14 cellular contexts compared by ENCODE assay signal in genomic region chr3:133851266-133851906, GRCh38. TPM values are rescaled to one million over a fixed set of nuclear protein-coding genes. Genes with fewer than 3 reads are reported as not detected.
A peak's percentile ranks its signal among the peaks of the same experiment; 100 is the strongest.
DNase-seq lines count a peak whose midpoint lies in the region; ATAC-seq, FAIRE-seq and TF ChIP-seq lines count a peak whose summit lies in the region.
"Had no signal": no experiment of that assay in that cellular context is flagged by ENCODE, and none has a peak within 500 bp of the region (broad histone marks: within the 10 kb centered on the region; RNA-seq: fewer than 3 reads in every experiment).

No MANE protein-coding gene starts in this region.

- peak; percentile 59 for ATAC-seq in GM19351 (IDR thresholded peaks at IDR 0.05; ENCODE audit: unreplicated experiment)
- peak; percentile 45 for ATAC-seq in HG03039 (IDR thresholded peaks at IDR 0.05; ENCODE audit: unreplicated experiment)
- ATAC-seq in activated T-helper 17 cell treated with anti-CD3 and anti-CD28 coated beads, Interleukin-2, amount 50 U/mL, for 72 hours (replicated peaks) = peak; percentile 91
- no peak for ATAC-seq in WTC11
- ATAC-seq: naive thymus-derived CD8-positive, alpha-beta T cell had no signal

- POLR2A ChIA-PET in WTC11 (lab: Charles Lee) = no interaction called here

- H3K27ac Mint-ChIP-seq in activated T-helper 17 cell treated with anti-CD3 and anti-CD28 coated beads, Interleukin-2, amount 50 U/mL, for 72 hours = no peak overlapping the region
- no peak overlapping the region for H3K27ac Mint-ChIP-seq in WTC11
- H3K27ac Mint-ChIP-seq: naive thymus-derived CD8-positive, alpha-beta T cell had no signal

- peak; percentile 76 for FAIRE-seq in GM18507 (lab: Jason Lieb, UNC)

- H3K27me3 Mint-ChIP-seq in activated T-helper 17 cell treated with anti-CD3 and anti-CD28 coated beads, Interleukin-2, amount 50 U/mL, for 72 hours = peaks cover 2% of the 10 kb centered on the region
- H3K27me3 Mint-ChIP-seq in WTC11 (ENCODE audit: low read depth) = no peaks in the 10 kb centered on the region
- H3K27me3 Mint-ChIP-seq: brain had no signal

- no peak for DNase-seq in GM18507 (ENCODE audit: extremely low spot score, insufficient read length, low read depth)
- no peak for DNase-seq in MG63
- no peak for DNase-seq in WTC11 (ENCODE audit: low spot score)
- DNase-seq in NCI-H2171 treated with DMSO at 0.1 percent for 48 hours (lab: John Stamatoyannopoulos, UW) = no peak
- DNase-seq: effector memory CD4-positive, alpha-beta T cell; MV-4-11; naive thymus-derived CD8-positive, alpha-beta T cell; NCI-H446 treated with DMSO at 0.1 percent for 48 hours; sigmoid colon; tibial artery had no signal

- no peaks in the 10 kb centered on the region for H3K4me1 Mint-ChIP-seq in activated T-helper 17 cell treated with anti-CD3 and anti-CD28 coated beads, Interleukin-2, amount 50 U/mL, for 72 hours
- peaks cover 24% of the 10 kb centered on the region for H3K4me1 Mint-ChIP-seq in WTC11
- H3K4me1 Mint-ChIP-seq: naive thymus-derived CD8-positive, alpha-beta T cell had no signal

- no peak overlapping the region for H3K4me3 ChIP-seq in MG63
- H3K4me3 ChIP-seq: sigmoid colon, tibial artery had no signal

- H3K27me3 ChIP-seq in MG63 = no peaks in the 10 kb centered on the region
- H3K27me3 ChIP-seq: sigmoid colon, tibial artery had no signal

- H3K36me3 Mint-ChIP-seq in activated T-helper 17 cell treated with anti-CD3 and anti-CD28 coated beads, Interleukin-2, amount 50 U/mL, for 72 hours (ENCODE audit: low read depth) = no peaks in the 10 kb centered on the region
- H3K36me3 Mint-ChIP-seq in WTC11 = no peaks in the 10 kb centered on the region

- CTCF ChIA-PET in WTC11 (lab: Charles Lee) = interaction anchor here (1.0 kb wide), 1 partner anchor 14 kb away, joined by 3 read pairs; no protein-coding TSS in a partner anchor

- no peaks in the 10 kb centered on the region for H3K9me3 ChIP-seq in MG63
- H3K9me3 ChIP-seq: sigmoid colon, tibial artery had no signal

- TF ChIP-seq CTCF in WTC11 (IDR thresholded peaks at IDR 0.05) = no peak

- H3K36me3 ChIP-seq in MG63 = no peaks in the 10 kb centered on the region
- H3K36me3 ChIP-seq: sigmoid colon, tibial artery had no signal

- H3K4me3 Mint-ChIP-seq in activated T-helper 17 cell treated with anti-CD3 and anti-CD28 coated beads, Interleukin-2, amount 50 U/mL, for 72 hours = no peak overlapping the region
- H3K4me3 Mint-ChIP-seq in WTC11 = no peak overlapping the region
- H3K4me3 Mint-ChIP-seq: brain; naive thymus-derived CD8-positive, alpha-beta T cell had no signal

- no peaks in the 10 kb centered on the region for H3K9me3 Mint-ChIP-seq in activated T-helper 17 cell treated with anti-CD3 and anti-CD28 coated beads, Interleukin-2, amount 50 U/mL, for 72 hours
- no peaks in the 10 kb centered on the region for H3K9me3 Mint-ChIP-seq in WTC11

TF ChIP-seq in WTC11, 78 proteins besides CTCF, POLR2A, EP300 and RAD21:
- TF ChIP-seq ZNF219 (CRISPR knock-in tag; IDR thresholded peaks at IDR 0.05; ENCODE audit: borderline replicate concordance) (no peak), ZNF423 (CRISPR knock-in tag; IDR thresholded peaks at IDR 0.05) (no peak), RELA (CRISPR knock-in tag; IDR thresholded peaks at IDR 0.05; ENCODE audit: borderline replicate concordance) (no peak)
- TF ChIP-seq, protein P1, sequence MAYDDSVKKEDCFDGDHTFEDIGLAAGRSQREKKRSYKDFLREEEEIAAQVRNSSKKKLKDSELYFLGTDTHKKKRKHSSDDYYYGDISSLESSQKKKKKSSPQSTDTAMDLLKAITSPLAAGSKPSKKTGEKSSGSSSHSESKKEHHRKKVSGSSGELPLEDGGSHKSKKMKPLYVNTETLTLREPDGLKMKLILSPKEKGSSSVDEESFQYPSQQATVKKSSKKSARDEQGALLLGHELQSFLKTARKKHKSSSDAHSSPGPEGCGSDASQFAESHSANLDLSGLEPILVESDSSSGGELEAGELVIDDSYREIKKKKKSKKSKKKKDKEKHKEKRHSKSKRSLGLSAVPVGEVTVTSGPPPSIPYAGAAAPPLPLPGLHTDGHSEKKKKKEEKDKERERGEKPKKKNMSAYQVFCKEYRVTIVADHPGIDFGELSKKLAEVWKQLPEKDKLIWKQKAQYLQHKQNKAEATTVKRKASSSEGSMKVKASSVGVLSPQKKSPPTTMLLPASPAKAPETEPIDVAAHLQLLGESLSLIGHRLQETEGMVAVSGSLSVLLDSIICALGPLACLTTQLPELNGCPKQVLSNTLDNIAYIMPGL (CRISPR knock-in tag; IDR thresholded peaks at IDR 0.05) = no peak

RNA-seq across cellular contexts. Expression of gene RAB6B, which starts 44.3 kb away (rescaled TPM):
- 1 to 10 TPM in 1 of 2 donors, under 1 TPM in 1; 0.19 to 3.1 TPM for total RNA-seq in activated T-helper 17 cell treated with anti-CD3 and anti-CD28 coated beads, Interleukin-2, amount 50 U/mL, for 72 hours
- 3.3 and 4.0 TPM in 2 replicates for total RNA-seq in MG63 (2014; rRNA removed; shearing (Covaris generic); ENCODE audit: low replicate concordance)
- 14.9 to 21.0 TPM (median 18.0 TPM) in 3 replicates for total RNA-seq in WTC11 (2021)
- total RNA-seq: naive thymus-derived CD8-positive, alpha-beta T cell had no signal

RNA-seq across cellular contexts. Expression of gene SRPRB, which starts 45.8 kb away (rescaled TPM):
- 10 to 100 TPM; 26.2 to 80.6 TPM for total RNA-seq in activated T-helper 17 cell treated with anti-CD3 and anti-CD28 coated beads, Interleukin-2, amount 50 U/mL, for 72 hours
- total RNA-seq in MG63 (2014; rRNA removed; shearing (Covaris generic); ENCODE audit: low replicate concordance) = 83.0 and 173 TPM in 2 replicates
- total RNA-seq in WTC11 (2021) = 40.9 to 42.2 TPM (median 41.2 TPM) in 3 replicates
